ENCODE assay signal across 8 cellular contexts in the genomic region with DNA sequence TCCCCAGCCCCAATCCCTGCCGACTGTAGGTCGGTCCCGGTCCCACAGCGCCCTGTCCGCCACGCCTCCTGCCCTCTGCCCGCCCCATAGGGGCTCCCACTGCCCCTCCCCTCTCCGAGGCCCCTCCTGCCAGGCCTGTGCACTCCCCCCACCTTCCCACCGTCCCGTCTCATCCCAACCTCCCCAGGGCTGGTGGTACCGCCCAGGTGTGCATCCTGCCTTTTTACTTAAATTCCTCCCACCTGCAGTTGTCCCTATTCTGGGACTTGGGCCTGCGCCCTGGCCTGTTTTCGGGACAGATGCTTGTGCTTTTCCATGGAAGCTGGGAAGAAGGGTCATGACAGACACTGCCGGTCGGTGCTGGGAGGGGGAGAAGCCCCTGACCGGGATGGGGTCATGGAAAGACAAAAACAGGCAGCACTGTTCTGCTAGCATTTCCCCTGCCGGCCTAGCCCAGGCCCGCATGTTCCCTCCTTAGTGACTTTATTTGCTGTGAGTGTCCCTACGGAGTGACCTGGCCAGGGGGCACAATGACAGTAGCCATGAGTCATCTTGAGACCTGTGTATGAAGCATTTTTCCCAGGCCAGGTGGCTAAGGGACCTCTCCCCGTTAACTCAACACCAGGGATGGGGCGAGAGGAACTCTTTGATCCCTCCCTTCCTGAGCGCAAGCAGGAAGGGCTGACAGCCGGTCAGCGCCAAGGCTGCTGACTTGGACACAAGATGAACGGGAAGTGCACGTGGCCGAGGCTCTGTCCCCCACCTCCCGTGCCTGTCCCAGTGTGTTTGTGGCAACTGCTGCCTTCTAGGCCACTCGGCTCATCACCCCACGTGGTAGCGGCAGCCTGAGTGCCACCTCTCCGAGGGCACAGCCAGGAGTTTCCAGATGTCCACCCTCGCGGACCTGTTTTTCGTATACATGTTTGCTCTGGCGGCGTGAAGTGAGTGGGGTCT. TPM values are rescaled to one million over a fixed set of nuclear protein-coding genes. Genes with fewer than 3 reads are reported as not detected.
A peak's percentile ranks its signal among the peaks of the same experiment; 100 is the strongest.
DNase-seq lines count a peak whose midpoint lies in the region; ATAC-seq and TF ChIP-seq lines count a peak whose summit lies in the region.
"Had no signal": no experiment of that assay in that cellular context is flagged by ENCODE, and none has a peak within 500 bp of the region (broad histone marks: within the 10 kb centered on the region; RNA-seq: fewer than 3 reads in every experiment).

No MANE protein-coding gene starts in this region.

- intact Hi-C loops in gastrocnemius medialis (cut with DNase I; ENCODE audit: low total_unique reads) = loop anchor here (1.0 kb wide), 1 partner anchor 37 kb away; no protein-coding TSS in a partner anchor

- H3K27me3 ChIP-seq in gastrocnemius medialis = peaks cover 3 to 35% (median 22%) of the 10 kb centered on the region in 3 donors

- TF ChIP-seq POLR2A in gastrocnemius medialis (IDR thresholded peaks at IDR 0.05) = no peak

- POLR2A ChIA-PET in HEK293 (lab: Yijun Ruan, JAX) = no interaction called here

- H3K4me1 Mint-ChIP-seq in activated T-helper 17 cell treated with anti-CD3 and anti-CD28 coated beads, Interleukin-2, amount 50 U/mL, for 72 hours = no peaks in the 10 kb centered on the region
- peaks cover 5 to 18% of the 10 kb centered on the region in 2 donors for H3K4me1 Mint-ChIP-seq in immature natural killer cell

- peaks cover 33% of the 10 kb centered on the region for H3K27me3 Mint-ChIP-seq in activated T-helper 17 cell treated with anti-CD3 and anti-CD28 coated beads, Interleukin-2, amount 50 U/mL, for 72 hours
- H3K27me3 Mint-ChIP-seq in immature natural killer cell (ENCODE audit: low read depth in 3 of 3) = peaks cover 0 to 26% (median 12%) of the 10 kb centered on the region in 3 donors

- CTCF ChIA-PET in HEK293 (lab: Yijun Ruan, JAX) = no interaction called here

- DNase-seq in immature natural killer cell (no peak), gastrocnemius medialis (peak in 1 of 2 donors; percentile 17), NCI-H1105 (lab: John Stamatoyannopoulos, UW) (no peak), NCI-H1105 treated with DMSO at 0.1 percent for 48 hours (lab: John Stamatoyannopoulos, UW) (no peak), SIG-M5 (lab: John Stamatoyannopoulos, UW) (no peak)

- H3K4me3 ChIP-seq in HEK293 (ENCODE audit: low read depth, low read length) (no peak overlapping the region), gastrocnemius medialis (peak overlapping the region; percentile 46 to 60 (median 48))

- in situ Hi-C loops in gastrocnemius medialis (cut with MboI; ENCODE audit: low sequenced_read_pairs in 4 of 4) = loop anchor here in 1 of 4 donors (5.0 kb wide), 1 partner anchor 35 kb away; no protein-coding TSS in a partner anchor

- H3K9me3 ChIP-seq in HEK293 (ENCODE audit: control insufficient read depth, insufficient read depth, low read depth, low read length) (no peaks in the 10 kb centered on the region), gastrocnemius medialis (no peaks in the 10 kb centered on the region)

- TF ChIP-seq CTCF in HEK293 (tag by site-specific recombination; IDR thresholded peaks at IDR 0.05) (no peak), gastrocnemius medialis (IDR thresholded peaks at IDR 0.05 in 4 of 5, conservative IDR thresholded peaks at IDR 0.05 in 1 of 5) (no peak)

- H3K4me1 ChIP-seq in HEK293 (ENCODE audit: control insufficient read depth, insufficient read depth, low read length) = no peaks in the 10 kb centered on the region
- H3K4me1 ChIP-seq in gastrocnemius medialis = peaks cover 0 to 4% of the 10 kb centered on the region in 2 donors
- H3K4me1 ChIP-seq: parathyroid adenoma had no signal

- H3K27ac Mint-ChIP-seq in activated T-helper 17 cell treated with anti-CD3 and anti-CD28 coated beads, Interleukin-2, amount 50 U/mL, for 72 hours = no peak overlapping the region
- H3K27ac Mint-ChIP-seq in immature natural killer cell = no peak overlapping the region

- H3K4me3 Mint-ChIP-seq in activated T-helper 17 cell treated with anti-CD3 and anti-CD28 coated beads, Interleukin-2, amount 50 U/mL, for 72 hours = peak overlapping the region; percentile 21
- peak overlapping the region; percentile 66 to 72 (median 66) for H3K4me3 Mint-ChIP-seq in immature natural killer cell

- H3K36me3 ChIP-seq in HEK293 (ENCODE audit: control insufficient read depth in 2 of 2, insufficient read depth in 1 of 2, low read length in 2 of 2) = peaks cover 0 to 76% of the 10 kb centered on the region in 2 experiments; a peak in 1 of 3 replicates
- H3K36me3 ChIP-seq in gastrocnemius medialis = no peaks in the 10 kb centered on the region

- H3K27ac ChIP-seq in HEK293 (ENCODE audit: extremely low read depth, low read depth, low read length) (no peak overlapping the region), gastrocnemius medialis (no peak overlapping the region)
- H3K27ac ChIP-seq: parathyroid adenoma had no signal

- ATAC-seq in activated T-helper 17 cell treated with anti-CD3 and anti-CD28 coated beads, Interleukin-2, amount 50 U/mL, for 72 hours (replicated peaks) = peak; percentile 16
- no peak for ATAC-seq in gastrocnemius medialis

- H3K9me3 Mint-ChIP-seq in activated T-helper 17 cell treated with anti-CD3 and anti-CD28 coated beads, Interleukin-2, amount 50 U/mL, for 72 hours = no peaks in the 10 kb centered on the region
- H3K9me3 Mint-ChIP-seq in immature natural killer cell = no peaks in the 10 kb centered on the region

- H3K36me3 Mint-ChIP-seq in activated T-helper 17 cell treated with anti-CD3 and anti-CD28 coated beads, Interleukin-2, amount 50 U/mL, for 72 hours (ENCODE audit: low read depth) = no peaks in the 10 kb centered on the region
- H3K36me3 Mint-ChIP-seq in immature natural killer cell = no peaks in the 10 kb centered on the region

TF ChIP-seq in HEK293, 187 proteins besides CTCF, POLR2A, EP300 and RAD21:
- TF ChIP-seq ZNF521 (tag by site-specific recombination; IDR thresholded peaks at IDR 0.05) = no peak
- 0 out of 2 replicates have a peak, but pooled peaks have one; percentile 14 for TF ChIP-seq SP2 (tag by site-specific recombination; IDR thresholded peaks at IDR 0.05)

RNA-seq across cellular contexts. Expression of a gene that starts 7.1 kb away (rescaled TPM):
- total RNA-seq in activated T-helper 17 cell treated with anti-CD3 and anti-CD28 coated beads, Interleukin-2, amount 50 U/mL, for 72 hours = not detected
- polyA plus RNA-seq in immature natural killer cell = under 1 TPM in 1 of 3 donors, not detected in 2; 0.12 TPM
- total RNA-seq in gastrocnemius medialis = 10 to 100 TPM; 27.9 to 38.9 (median 36.3) TPM

RNA-seq across cellular contexts. Expression of a gene that starts 44.4 kb away (rescaled TPM):
- not detected for total RNA-seq in activated T-helper 17 cell treated with anti-CD3 and anti-CD28 coated beads, Interleukin-2, amount 50 U/mL, for 72 hours
- polyA plus RNA-seq in immature natural killer cell = 10 to 100 TPM in 1 of 3 donors, under 1 TPM in 2; 0.53 to 10.1 (median 0.95) TPM
- total RNA-seq in gastrocnemius medialis = 1 to 10 TPM in 3 of 4 donors, not detected in 1; 1.4 to 3.5 (median 2.3) TPM

RNA-seq across cellular contexts. Expression of a gene that starts 53.4 kb away (rescaled TPM):
- total RNA-seq in activated T-helper 17 cell treated with anti-CD3 and anti-CD28 coated beads, Interleukin-2, amount 50 U/mL, for 72 hours = under 1 TPM; 0.41 to 0.42 TPM
- polyA plus RNA-seq in immature natural killer cell = 1 to 10 TPM in 1 of 3 donors, under 1 TPM in 1, not detected in 1; 0.36 to 2.2 TPM
- total RNA-seq in gastrocnemius medialis = 10 to 100 TPM in 2 of 4 donors, 1 to 10 TPM in 2; 5.0 to 15.9 (median 10.2) TPM

Comparison
In these comparisons a context has a peak if more than half of its experiments do, and no peak if none do; other contexts are left out.
1. RNA of a gene that starts 7.1 kb away (total RNA-seq): 27.9 to 38.9 TPM in gastrocnemius medialis; not detected in activated T-helper 17 cell treated with anti-CD3 and anti-CD28 coated beads, Interleukin-2, amount 50 U/mL, for 72 hours; every median in the first group is over 10 times any median in the second.
2. RNA of a gene that starts 53.4 kb away (total RNA-seq): 5.0 to 15.9 TPM in gastrocnemius medialis; 0.41 to 0.42 TPM in activated T-helper 17 cell treated with anti-CD3 and anti-CD28 coated beads, Interleukin-2, amount 50 U/mL, for 72 hours; every median in the first group is over 4 times any median in the second.